Comparison of ENCODE assay signal across 14 cellular contexts in genomic region chr11:81570669-81571068, GRCh38.
DNase-seq lines count a peak whose midpoint lies in the region; ATAC-seq and TF ChIP-seq lines count a peak whose summit lies in the region.
"Had no signal": no experiment of that assay in that cellular context is flagged by ENCODE, and none has a peak within 500 bp of the region (broad histone marks: within the 10 kb centered on the region; RNA-seq: fewer than 3 reads in every experiment).

No MANE protein-coding gene starts in this region.

- H3K9ac ChIP-seq in endodermal cell (ENCODE audit: extremely low read depth, low read length, poor library complexity, severe bottlenecking), result no peak overlapping the region
- H3K9ac ChIP-seq: BLaER1 had no signal

- DNase-seq in GM23338 (ENCODE audit: low spot score), result peak; percentile 51
- DNase-seq in NAMALWA (ENCODE audit: low spot score), result peak; percentile 14
- DNase-seq in endodermal cell, result no peak
- DNase-seq in retinal pigment epithelial cell (ENCODE audit: low read depth), result no peak
- no peak for DNase-seq in NCI-H82 (lab: John Stamatoyannopoulos, UW)
- DNase-seq: Calu3; CD8-positive, alpha-beta T cell; HCEC 1CT; KG1 had no signal

- H4K20me1 ChIP-seq in GM23338 (replicated peaks; ENCODE audit: insufficient read depth), result no peaks in the 10 kb centered on the region
- H4K20me1 ChIP-seq: BLaER1 had no signal

- H3K4me3 Mint-ChIP-seq in GM23338 (no peak overlapping the region), endodermal cell (no peak overlapping the region)
- H3K4me3 Mint-ChIP-seq: CD14-positive monocyte; CD8-positive, alpha-beta T cell had no signal

- no peaks in the 10 kb centered on the region for H3K9me2 ChIP-seq in GM23338 (ENCODE audit: insufficient read depth)

- no peak overlapping the region for H3K27ac ChIP-seq in GM23338 (ENCODE audit: low read depth)
- H3K27ac ChIP-seq in endodermal cell (ENCODE audit: low read depth, low read length), result no peak overlapping the region
- H3K27ac ChIP-seq: A549, BLaER1 had no signal

- H3K27ac Mint-ChIP-seq in GM23338 (no peak overlapping the region), endodermal cell (no peak overlapping the region)
- H3K27ac Mint-ChIP-seq: CD14-positive monocyte; CD8-positive, alpha-beta T cell had no signal

- H2AFZ ChIP-seq in GM23338, result no peak overlapping the region

- H3K36me3 Mint-ChIP-seq in GM23338 (ENCODE audit: low read depth) (no peaks in the 10 kb centered on the region), endodermal cell (ENCODE audit: low read depth) (no peaks in the 10 kb centered on the region)
- H3K36me3 Mint-ChIP-seq: CD14-positive monocyte; CD8-positive, alpha-beta T cell had no signal

- H3F3A ChIP-seq in GM23338 (replicated peaks; ENCODE audit: low read depth), result no peaks in the 10 kb centered on the region

- no peaks in the 10 kb centered on the region for H3K9me3 Mint-ChIP-seq in GM23338
- H3K9me3 Mint-ChIP-seq in endodermal cell, result no peaks in the 10 kb centered on the region
- H3K9me3 Mint-ChIP-seq: CD8-positive, alpha-beta T cell had no signal

- no peaks in the 10 kb centered on the region for H3K36me3 ChIP-seq in GM23338 (ENCODE audit: insufficient read depth)
- H3K36me3 ChIP-seq in endodermal cell (ENCODE audit: control insufficient read depth, insufficient read depth, low read length), result no peaks in the 10 kb centered on the region
- H3K36me3 ChIP-seq: BLaER1 had no signal

- H3K4me3 ChIP-seq in GM23338 (no peak overlapping the region), endodermal cell (ENCODE audit: low read length) (no peak overlapping the region), retinal pigment epithelial cell (ENCODE audit: low read length) (no peak overlapping the region)
- H3K4me3 ChIP-seq: A549, BLaER1 had no signal

- H3K9me3 ChIP-seq in endodermal cell (ENCODE audit: control insufficient read depth, low read length), result no peaks in the 10 kb centered on the region
- H3K9me3 ChIP-seq: A549, BLaER1 had no signal

- no peaks in the 10 kb centered on the region for H3K79me2 ChIP-seq in GM23338 (replicated peaks; ENCODE audit: insufficient read depth)

- no peaks in the 10 kb centered on the region for H3K4me1 ChIP-seq in GM23338 (ENCODE audit: insufficient read depth)
- no peaks in the 10 kb centered on the region for H3K4me1 ChIP-seq in endodermal cell (ENCODE audit: control insufficient read depth, insufficient read depth, low read length)
- H3K4me1 ChIP-seq: A549, BLaER1 had no signal

- no peaks in the 10 kb centered on the region for H3K27me3 Mint-ChIP-seq in GM23338 (ENCODE audit: insufficient read depth, low read depth, poor library complexity)
- no peaks in the 10 kb centered on the region for H3K27me3 Mint-ChIP-seq in endodermal cell (ENCODE audit: insufficient read depth)

- ATAC-seq in GM23338 (peak; percentile 56; the same call in 2 of the 3 replicates), HG02798 (IDR thresholded peaks at IDR 0.05; ENCODE audit: poor library complexity, unreplicated experiment) (no peak), HG02884 (IDR thresholded peaks at IDR 0.05; ENCODE audit: unreplicated experiment) (no peak)
- ATAC-seq: A549; CD8-positive, alpha-beta T cell had no signal

- H3K4me2 ChIP-seq in GM23338, result no peak overlapping the region
- H3K4me2 ChIP-seq: A549, BLaER1 had no signal

- WGBS in endodermal cell (ENCODE audit: insufficient coverage in 1 of 2, insufficient read length in 1 of 2), 2 experiments, result 95% methylated on average over 2 of the region's 2 CpGs; no CpG with 5 or more reads in 1 of the 2 experiments

- no peaks in the 10 kb centered on the region for H3K27me3 ChIP-seq in GM23338 (ENCODE audit: insufficient read depth)
- H3K27me3 ChIP-seq in endodermal cell (ENCODE audit: control insufficient read depth, insufficient read depth, low read length, poor library complexity, severe bottlenecking), result no peaks in the 10 kb centered on the region
- H3K27me3 ChIP-seq: BLaER1 had no signal

- no peaks in the 10 kb centered on the region; the same call in 1 of the 3 replicates for H3K4me1 Mint-ChIP-seq in GM23338
- H3K4me1 Mint-ChIP-seq in endodermal cell, result no peaks in the 10 kb centered on the region
- H3K4me1 Mint-ChIP-seq: CD14-positive monocyte had no signal

- 0 out of 4 replicates have a peak, but pooled peaks of 1 of the 2 experiments have one; percentile 9 for TF ChIP-seq CTCF in GM23338 (conservative IDR thresholded peaks at IDR 0.05; ENCODE audit: low read depth in 2 of 2)
- TF ChIP-seq CTCF in endodermal cell (conservative IDR thresholded peaks at IDR 0.05), result peak; percentile 41
- peak; percentile 19 for TF ChIP-seq CTCF in retinal pigment epithelial cell (conservative IDR thresholded peaks at IDR 0.05; ENCODE audit: low read depth, low read length)

TF ChIP-seq in GM23338, 12 proteins besides CTCF, POLR2A, EP300 and RAD21 (continues in another document):
- no peak for TF ChIP-seq CREB1 (CRISPR knock-in tag; IDR thresholded peaks at IDR 0.05; ENCODE audit: low read depth)
- no peak for TF ChIP-seq STAT1 (IDR thresholded peaks at IDR 0.05; ENCODE audit: unreplicated experiment)
- TF ChIP-seq ZNF331 (CRISPR knock-in tag; IDR thresholded peaks at IDR 0.05; ENCODE audit: low read depth), result no peak
- TF ChIP-seq NANOG (IDR thresholded peaks at IDR 0.05; ENCODE audit: borderline replicate concordance), result no peak
- no peak for TF ChIP-seq EZH2phosphoT487 (IDR thresholded peaks at IDR 0.05; ENCODE audit: unreplicated experiment)
- TF ChIP-seq, protein P1, sequence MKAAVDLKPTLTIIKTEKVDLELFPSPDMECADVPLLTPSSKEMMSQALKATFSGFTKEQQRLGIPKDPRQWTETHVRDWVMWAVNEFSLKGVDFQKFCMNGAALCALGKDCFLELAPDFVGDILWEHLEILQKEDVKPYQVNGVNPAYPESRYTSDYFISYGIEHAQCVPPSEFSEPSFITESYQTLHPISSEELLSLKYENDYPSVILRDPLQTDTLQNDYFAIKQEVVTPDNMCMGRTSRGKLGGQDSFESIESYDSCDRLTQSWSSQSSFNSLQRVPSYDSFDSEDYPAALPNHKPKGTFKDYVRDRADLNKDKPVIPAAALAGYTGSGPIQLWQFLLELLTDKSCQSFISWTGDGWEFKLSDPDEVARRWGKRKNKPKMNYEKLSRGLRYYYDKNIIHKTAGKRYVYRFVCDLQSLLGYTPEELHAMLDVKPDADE (IDR thresholded peaks at IDR 0.05), result no peak
- no peak for TF ChIP-seq ZNF462 (CRISPR knock-in tag; IDR thresholded peaks at IDR 0.05)

Comparison
In these comparisons a context has a peak if more than half of its experiments do, and no peak if none do; other contexts are left out.
1. DNase-seq: peak in GM23338 (single experiment) and NAMALWA (single experiment); none in endodermal cell (single experiment), retinal pigment epithelial cell (single experiment) and NCI-H82 (single experiment).